Comparison of ENCODE assay signal across 10 cellular contexts in the genomic region with DNA sequence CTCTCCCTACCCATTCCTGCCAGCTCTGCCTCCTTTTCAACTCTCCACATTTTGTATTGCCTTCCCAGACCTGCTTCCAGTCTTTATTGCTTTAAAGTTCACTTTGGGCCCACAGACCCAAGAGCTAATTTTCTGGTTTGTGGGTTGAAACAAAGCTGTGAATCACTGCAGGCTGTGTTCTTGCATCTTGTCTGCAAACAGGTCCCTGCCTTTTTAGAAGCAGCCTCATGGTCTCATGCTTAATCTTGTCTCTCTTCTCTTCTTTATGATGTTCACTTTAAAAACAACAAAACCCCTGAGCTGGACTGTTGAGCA. TPM values are rescaled to one million over a fixed set of nuclear protein-coding genes. Genes with fewer than 3 reads are reported as not detected.
DNase-seq lines count a peak whose midpoint lies in the region; ATAC-seq, FAIRE-seq and TF ChIP-seq lines count a peak whose summit lies in the region.
"Had no signal": no experiment of that assay in that cellular context is flagged by ENCODE, and none has a peak within 500 bp of the region (broad histone marks: within the 10 kb centered on the region; RNA-seq: fewer than 3 reads in every experiment).

No MANE protein-coding gene starts in this region.

- TF ChIP-seq CTCF in mesothelial cell of epicardium (IDR thresholded peaks at IDR 0.05; ENCODE audit: unreplicated experiment) (no peak), suprapubic skin (IDR thresholded peaks at IDR 0.05) (no peak), right lobe of liver (IDR thresholded peaks at IDR 0.05) (no peak), D721Med (IDR thresholded peaks at IDR 0.05; ENCODE audit: insufficient read depth, missing control alignments) (no peak)

- intact Hi-C loops in right lobe of liver (cut with DNase I): no loop called here

- peaks cover 59% of the 10 kb centered on the region for H3K36me3 Mint-ChIP-seq in activated CD8-positive, alpha-beta memory T cell treated with anti-CD3 and anti-CD28 coated beads, Interleukin-2, amount 10 ng/mL, durations not matched to agents 7 days and 5 days
- peaks cover 30% of the 10 kb centered on the region for H3K36me3 Mint-ChIP-seq in activated naive CD8-positive, alpha-beta T cell
- peaks cover 34% of the 10 kb centered on the region for H3K36me3 Mint-ChIP-seq in mesothelial cell of epicardium

- peak overlapping the region; percentile 95 for H3K4me3 Mint-ChIP-seq in activated CD8-positive, alpha-beta memory T cell treated with anti-CD3 and anti-CD28 coated beads, Interleukin-2, amount 10 ng/mL, durations not matched to agents 7 days and 5 days
- H3K4me3 Mint-ChIP-seq in activated naive CD8-positive, alpha-beta T cell: peak overlapping the region; percentile 94
- peak overlapping the region; percentile 94 for H3K4me3 Mint-ChIP-seq in mesothelial cell of epicardium

- FAIRE-seq in D721Med (lab: Jason Lieb, UNC): no peak

- no peak for DNase-seq in activated CD8-positive, alpha-beta memory T cell treated with anti-CD3 and anti-CD28 coated beads, Interleukin-2, amount 10 ng/mL, durations not matched to agents 7 days and 5 days
- no peak for DNase-seq in activated CD8-positive, alpha-beta memory T cell treated with anti-CD3 and anti-CD28 coated beads, Interleukin-2, amount 50 U/mL, for 4 hours
- DNase-seq in mesothelial cell of epicardium (ENCODE audit: low spot score in 2 of 2, unreplicated experiment in 2 of 2) (no peak), suprapubic skin (ENCODE audit: low spot score in 2 of 2) (no peak), right lobe of liver (no peak), D721Med (ENCODE audit: insufficient read length, low spot score) (no peak)

- H3K4me3 ChIP-seq in suprapubic skin (peak overlapping the region; percentile 92), right lobe of liver (no peak overlapping the region)

- no peaks in the 10 kb centered on the region for H3K27me3 Mint-ChIP-seq in activated CD8-positive, alpha-beta memory T cell treated with anti-CD3 and anti-CD28 coated beads, Interleukin-2, amount 10 ng/mL, durations not matched to agents 7 days and 5 days
- H3K27me3 Mint-ChIP-seq in activated naive CD8-positive, alpha-beta T cell: no peaks in the 10 kb centered on the region
- no peaks in the 10 kb centered on the region for H3K27me3 Mint-ChIP-seq in mesothelial cell of epicardium (ENCODE audit: low read depth)

- H3K9me3 ChIP-seq in suprapubic skin (no peaks in the 10 kb centered on the region), right lobe of liver (no peaks in the 10 kb centered on the region)

- H3K27me3 ChIP-seq in suprapubic skin: no peaks in the 10 kb centered on the region
- no peaks in the 10 kb centered on the region for H3K27me3 ChIP-seq in right lobe of liver

- H3K27ac Mint-ChIP-seq in activated CD8-positive, alpha-beta memory T cell treated with anti-CD3 and anti-CD28 coated beads, Interleukin-2, amount 10 ng/mL, durations not matched to agents 7 days and 5 days: peak overlapping the region; percentile 44
- H3K27ac Mint-ChIP-seq in activated naive CD8-positive, alpha-beta T cell: peak overlapping the region; percentile 87
- H3K27ac Mint-ChIP-seq in mesothelial cell of epicardium: peak overlapping the region; percentile 92

- CTCF ChIA-PET in activated CD8-positive, alpha-beta memory T cell treated with anti-CD3 and anti-CD28 coated beads, Interleukin-2, amount 10 ng/mL, durations not matched to agents 7 days and 5 days (lab: Charles Lee): interaction anchor here (4.4 to 14.1 kb wide), 4 partner anchors 7 to 32 kb away, joined by 21 to 345 read pairs (median 154); no protein-coding TSS in a partner anchor

- no peaks in the 10 kb centered on the region for H3K9me3 Mint-ChIP-seq in activated CD8-positive, alpha-beta memory T cell treated with anti-CD3 and anti-CD28 coated beads, Interleukin-2, amount 10 ng/mL, durations not matched to agents 7 days and 5 days (ENCODE audit: low read depth)
- no peaks in the 10 kb centered on the region for H3K9me3 Mint-ChIP-seq in activated naive CD8-positive, alpha-beta T cell (ENCODE audit: low read depth)
- no peaks in the 10 kb centered on the region for H3K9me3 Mint-ChIP-seq in mesothelial cell of epicardium

- peak overlapping the region; percentile 3 for H3K27ac ChIP-seq in suprapubic skin
- no peak overlapping the region for H3K27ac ChIP-seq in right lobe of liver
- H3K27ac ChIP-seq: parathyroid adenoma had no signal

- TF ChIP-seq EP300 in suprapubic skin (IDR thresholded peaks at IDR 0.05): no peak

- ATAC-seq in activated CD8-positive, alpha-beta memory T cell treated with anti-CD3 and anti-CD28 coated beads, Interleukin-2, amount 10 ng/mL, durations not matched to agents 7 days and 5 days: no peak
- ATAC-seq in right lobe of liver: no peak
- no peak for ATAC-seq in HG02840 (IDR thresholded peaks at IDR 0.05; ENCODE audit: low FRiP score, unreplicated experiment)
- ATAC-seq: HCT116 had no signal

- H3K4me1 Mint-ChIP-seq in activated CD8-positive, alpha-beta memory T cell treated with anti-CD3 and anti-CD28 coated beads, Interleukin-2, amount 10 ng/mL, durations not matched to agents 7 days and 5 days: peaks cover 50% of the 10 kb centered on the region
- H3K4me1 Mint-ChIP-seq in activated naive CD8-positive, alpha-beta T cell (ENCODE audit: low read depth): peaks cover 60% of the 10 kb centered on the region
- H3K4me1 Mint-ChIP-seq in mesothelial cell of epicardium: peaks cover 56% of the 10 kb centered on the region

- H3K4me1 ChIP-seq in suprapubic skin (peaks cover 44% of the 10 kb centered on the region), right lobe of liver (no peaks in the 10 kb centered on the region)

- H3K36me3 ChIP-seq in suprapubic skin: peaks cover 34% of the 10 kb centered on the region
- H3K36me3 ChIP-seq in right lobe of liver: no peaks in the 10 kb centered on the region

- no peak for TF ChIP-seq POLR2A in suprapubic skin (IDR thresholded peaks at IDR 0.05)
- no peak for TF ChIP-seq POLR2A in right lobe of liver (IDR thresholded peaks at IDR 0.05)

RNA-seq across cellular contexts. Expression of a gene that starts 3.8 kb away (rescaled TPM):
- total RNA-seq in activated CD8-positive, alpha-beta memory T cell treated with anti-CD3 and anti-CD28 coated beads, Interleukin-2, amount 10 ng/mL, durations not matched to agents 7 days and 5 days: 100 to 1,000 TPM in 1 of 2 experiments, 10 to 100 TPM in 1; 72.2 to 142 TPM
- 186 to 192 TPM (median 191 TPM) in 3 replicates for total RNA-seq in mesothelial cell of epicardium
- total RNA-seq in suprapubic skin: 100 to 1,000 TPM; 160 to 319 (median 193) TPM
- total RNA-seq in right lobe of liver: 10 to 100 TPM in 1 of 6 experiments, 1 to 10 TPM in 5; 2.0 to 11.2 (median 5.4) TPM

RNA-seq across cellular contexts. Expression of a gene that starts 41.9 kb away (rescaled TPM):
- under 1 TPM in 1 of 2 experiments, not detected in 1; 0.19 TPM for total RNA-seq in activated CD8-positive, alpha-beta memory T cell treated with anti-CD3 and anti-CD28 coated beads, Interleukin-2, amount 10 ng/mL, durations not matched to agents 7 days and 5 days
- total RNA-seq in mesothelial cell of epicardium (77.3 to 86.0 TPM (median 82.1 TPM) in 3 replicates), suprapubic skin (10 to 100 TPM; 13.3 to 36.6 (median 22.9) TPM), right lobe of liver (1 to 10 TPM; 2.7 to 9.0 (median 3.8) TPM)

Comparison
In these comparisons a context has a peak if more than half of its experiments do, and no peak if none do; other contexts are left out.
1. RNA of a gene that starts 3.8 kb away (total RNA-seq): 160 to 319 TPM in suprapubic skin, 186 to 192 TPM in mesothelial cell of epicardium and 72.2 to 142 TPM in activated CD8-positive, alpha-beta memory T cell treated with anti-CD3 and anti-CD28 coated beads, Interleukin-2, amount 10 ng/mL, durations not matched to agents 7 days and 5 days; 2.0 to 11.2 TPM in right lobe of liver; every median in the first group is over 4 times any median in the second.
2. Peak in every context shown above with its lines, with median percentiles within 50 percentile points of each other: H3K27ac Mint-ChIP-seq and H3K4me3 Mint-ChIP-seq.